ENCODE assay signal across 8 cellular contexts in the genomic region with DNA sequence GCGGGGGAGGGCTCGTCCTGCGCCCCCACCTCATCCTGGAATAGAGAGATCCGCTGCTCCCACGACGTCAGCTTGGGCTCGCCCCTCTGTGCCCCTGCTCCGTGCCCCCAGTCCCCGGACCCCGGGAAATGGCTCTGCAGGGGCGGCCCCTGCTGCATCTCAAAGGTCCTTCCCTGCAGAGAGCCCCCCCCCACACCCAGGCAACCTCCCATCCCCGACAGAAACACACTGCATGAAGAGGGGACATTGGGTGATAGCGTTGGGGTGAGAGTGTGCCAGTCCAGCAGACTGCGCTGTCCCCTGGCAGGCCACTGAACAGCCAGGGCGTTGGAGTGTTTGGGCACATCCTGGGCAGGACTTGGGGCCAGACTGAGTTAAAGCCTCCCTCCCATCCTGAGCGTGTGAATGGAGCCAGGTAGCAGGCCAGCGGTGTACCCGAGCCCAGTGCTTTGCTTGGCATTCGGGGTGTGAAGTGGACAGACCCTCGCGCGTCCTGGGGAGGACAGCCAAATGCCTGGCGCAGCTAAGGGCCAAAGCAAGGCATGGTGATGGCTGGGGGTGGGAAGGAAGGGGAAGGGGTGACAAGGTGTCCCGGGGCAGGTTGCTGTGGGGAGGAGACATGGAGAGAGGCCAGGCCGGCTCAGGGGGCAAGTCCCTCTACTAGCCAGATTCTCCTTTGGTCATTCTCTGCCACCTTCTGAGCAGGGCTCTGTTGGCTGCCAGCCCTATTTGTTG. TPM values are rescaled to one million over a fixed set of nuclear protein-coding genes. Genes with fewer than 3 reads are reported as not detected.
DNase-seq lines count a peak whose midpoint lies in the region; ATAC-seq, FAIRE-seq and TF ChIP-seq lines count a peak whose summit lies in the region.

No MANE protein-coding gene starts in this region.

- no peaks in the 10 kb centered on the region for H3F3A ChIP-seq in smooth muscle cell (ENCODE audit: low read depth)

- H3K9ac ChIP-seq in iPS-15b (ENCODE audit: low read depth, low read length), result peak overlapping the region; percentile 1
- H3K9ac ChIP-seq in smooth muscle cell (ENCODE audit: low read depth), result peak overlapping the region; percentile 64

- H3K4me1 ChIP-seq in iPS-15b (ENCODE audit: control insufficient read depth, insufficient read depth, low read length), result peaks cover 18% of the 10 kb centered on the region
- H3K4me1 ChIP-seq in smooth muscle cell (ENCODE audit: low read depth), result no peaks in the 10 kb centered on the region

- DNase-seq in HTR-8/SVneo (ENCODE audit: insufficient read length, low spot score) (no peak), smooth muscle cell (lab: John Stamatoyannopoulos, UW; ENCODE audit: unreplicated experiment) (no peak), NCI-H526 treated with DMSO at 0.1 percent for 48 hours (lab: John Stamatoyannopoulos, UW) (no peak)

- H3K9me3 Mint-ChIP-seq in activated naive CD8-positive, alpha-beta T cell (ENCODE audit: low read depth), result no peaks in the 10 kb centered on the region

- H3K9me3 ChIP-seq in iPS-15b (ENCODE audit: control insufficient read depth, insufficient read depth, low read length), result no peaks in the 10 kb centered on the region
- no peaks in the 10 kb centered on the region for H3K9me3 ChIP-seq in smooth muscle cell (replicated peaks; ENCODE audit: low read depth)

- peak overlapping the region; percentile 80 for H2AFZ ChIP-seq in smooth muscle cell (ENCODE audit: low read depth)

- ATAC-seq in GM19463 (IDR thresholded peaks at IDR 0.05; ENCODE audit: unreplicated experiment) (no peak), HG03432 (IDR thresholded peaks at IDR 0.05; ENCODE audit: unreplicated experiment) (no peak), HG02678 (IDR thresholded peaks at IDR 0.05; ENCODE audit: unreplicated experiment) (no peak)

- H3K27ac Mint-ChIP-seq in activated naive CD8-positive, alpha-beta T cell, result peak overlapping the region; percentile 16

- no peaks in the 10 kb centered on the region for H3K36me3 ChIP-seq in iPS-15b (ENCODE audit: control insufficient read depth, insufficient read depth, low read length)
- H3K36me3 ChIP-seq in smooth muscle cell (ENCODE audit: low read depth), result no peaks in the 10 kb centered on the region

- FAIRE-seq in HTR-8/SVneo (lab: Jason Lieb, UNC), result peak; percentile 26

- H3K27me3 ChIP-seq in iPS-15b (ENCODE audit: control insufficient read depth, insufficient read depth, low read length) (peaks cover 25% of the 10 kb centered on the region), smooth muscle cell (ENCODE audit: low read depth) (no peaks in the 10 kb centered on the region)

- no peak overlapping the region for H3K27ac ChIP-seq in smooth muscle cell (ENCODE audit: low read depth)

- H3K4me2 ChIP-seq in smooth muscle cell, result peak overlapping the region; percentile 84

- peak overlapping the region; percentile 71 for H3K4me3 Mint-ChIP-seq in activated naive CD8-positive, alpha-beta T cell

- peaks cover 4% of the 10 kb centered on the region for H3K4me1 Mint-ChIP-seq in activated naive CD8-positive, alpha-beta T cell (ENCODE audit: low read depth)

- no peaks in the 10 kb centered on the region for H4K20me1 ChIP-seq in smooth muscle cell (ENCODE audit: low read depth)

- H3K27me3 Mint-ChIP-seq in activated naive CD8-positive, alpha-beta T cell, result no peaks in the 10 kb centered on the region

- no peaks in the 10 kb centered on the region for H3K79me2 ChIP-seq in smooth muscle cell (ENCODE audit: low read depth)

- no peak for TF ChIP-seq CTCF in smooth muscle cell (IDR thresholded peaks at IDR 0.05; ENCODE audit: borderline replicate concordance, insufficient read depth, poor library complexity, severe bottlenecking)

- WGBS in smooth muscle cell (ENCODE audit: low lambda C conversion rate), result 49% methylated on average over 16 of the region's 25 CpGs

- no peaks in the 10 kb centered on the region for H3K36me3 Mint-ChIP-seq in activated naive CD8-positive, alpha-beta T cell

- H3K4me3 ChIP-seq in iPS-15b (ENCODE audit: low read depth, low read length), result peak overlapping the region; percentile 36
- H3K4me3 ChIP-seq in smooth muscle cell, result peak overlapping the region; percentile 63

RNA-seq across cellular contexts. Expression of a gene that starts 0.6 kb away (rescaled TPM):
- total RNA-seq in smooth muscle cell, result 3.7 and 21.4 TPM in 2 replicates
- polyA plus RNA-seq in smooth muscle cell, result 8.9 and 17.3 TPM in 2 replicates

RNA-seq across cellular contexts. Expression of a gene that starts 13.7 kb away (rescaled TPM):
- not detected in 2 replicates for total RNA-seq in smooth muscle cell
- polyA plus RNA-seq in smooth muscle cell, result not detected in 2 replicates

RNA-seq across cellular contexts. Expression of a gene that starts 43.8 kb away (rescaled TPM):
- total RNA-seq in smooth muscle cell, result 0.72 TPM in 1 of 2 replicates, not detected in the other
- polyA plus RNA-seq in smooth muscle cell, result 1.2 and 1.4 TPM in 2 replicates
